Comparison of ENCODE assay signal across 9 cellular contexts in genomic region chr1:211738709-211739301, GRCh38.
DNase-seq lines count a peak whose midpoint lies in the region; ATAC-seq and TF ChIP-seq lines count a peak whose summit lies in the region.
"Had no signal": no experiment of that assay in that cellular context is flagged by ENCODE, and none has a peak within 500 bp of the region (broad histone marks: within the 10 kb centered on the region; RNA-seq: fewer than 3 reads in every experiment).

No MANE protein-coding gene starts in this region.

- H3K4me1 ChIP-seq in A673 (ENCODE audit: insufficient read depth, low read length, poor library complexity, severe bottlenecking), result peaks cover 23% of the 10 kb centered on the region

- intact Hi-C loops in A673 (cut with micrococcal nuclease; ENCODE audit: unreplicated experiment), result no loop called here
- intact Hi-C loops in Calu3 (cut with micrococcal nuclease; ENCODE audit: unreplicated experiment), result no loop called here

- no peak for TF ChIP-seq CTCF in GM10248 (IDR thresholded peaks at IDR 0.05; ENCODE audit: control extremely low read depth, extremely low read depth, low read depth, missing control alignments)
- no peak for TF ChIP-seq CTCF in HL-60 (IDR thresholded peaks at IDR 0.05; ENCODE audit: insufficient read depth, low read length)
- no peak for TF ChIP-seq CTCF in nephron progenitor cell (IDR thresholded peaks at IDR 0.05)
- TF ChIP-seq CTCF in A673 (conservative IDR thresholded peaks at IDR 0.05; ENCODE audit: low read depth, low read length), result no peak
- TF ChIP-seq CTCF in Calu3 (IDR thresholded peaks at IDR 0.05; ENCODE audit: unreplicated experiment), result no peak

- H3K36me3 Mint-ChIP-seq in activated T-cell treated with anti-CD3 and anti-CD28 coated beads, Interleukin-2, amount 50 U/mL, for 72 hours (ENCODE audit: insufficient read depth in 2 of 2), result no peaks in the 10 kb centered on the region
- H3K36me3 Mint-ChIP-seq in nephron progenitor cell (ENCODE audit: low read depth) (no peaks in the 10 kb centered on the region), Calu3 (ENCODE audit: insufficient read depth, unreplicated experiment) (peaks cover 11% of the 10 kb centered on the region)

- CTCF ChIA-PET in GM10248 (lab: Yijun Ruan, JAX), result interaction anchor here (0.8 to 2.9 kb wide), 6 partner anchors 9 to 296 kb away, joined by 3 to 15 read pairs (median 4); partner anchors contain the start of genes DTL and INTS7
- CTCF ChIA-PET in A673 (lab: Charles Lee), result no interaction called here
- CTCF ChIA-PET in Calu3 (lab: Charles Lee), result interaction anchor here (0.5 kb wide), 1 partner anchor 943 kb away, joined by 4 read pairs; no protein-coding TSS in a partner anchor

- H3K27ac ChIP-seq in HL-60 (replicated peaks), result peak overlapping the region; percentile 30; the same call in 1 of the 2 replicates
- no peak overlapping the region for H3K27ac ChIP-seq in A673 (ENCODE audit: low read depth, low read length, poor library complexity, severe bottlenecking)

- DNase-seq in GM10248 (ENCODE audit: extremely low spot score), result peak; percentile 51
- peak; percentile 7 to 68 for DNase-seq in HL-60 (ENCODE audit: low read depth in 1 of 2, low spot score in 1 of 2)
- peak; percentile 8 to 10 for DNase-seq in activated T-cell treated with anti-CD3 and anti-CD28 coated beads, Interleukin-2, amount 50 U/mL, for 72 hours
- no peak for DNase-seq in nephron progenitor cell
- DNase-seq in A673 (ENCODE audit: low spot score), result no peak
- no peak for DNase-seq in Calu3
- DNase-seq in ecto neural progenitor cell (ENCODE audit: low spot score), result no peak

- POLR2A ChIA-PET in GM10248 (lab: Yijun Ruan, JAX) (no interaction called here), A673 (lab: Charles Lee; ENCODE audit: low non-redundant PET) (no interaction called here)

- H3K27me3 ChIP-seq in HL-60 (ENCODE audit: insufficient read depth, poor library complexity, severe bottlenecking) (no peaks in the 10 kb centered on the region), A673 (replicated peaks; ENCODE audit: insufficient read depth, low read depth, low read length, poor library complexity) (no peaks in the 10 kb centered on the region)

- BruUV-seq in A673 (replicated peaks; lab: Mats Ljungman, UMichigan) (no TSS peak), Calu3 (replicated peaks; lab: Mats Ljungman, UMichigan) (no TSS peak)

- H3K27me3 Mint-ChIP-seq in activated T-cell treated with anti-CD3 and anti-CD28 coated beads, Interleukin-2, amount 50 U/mL, for 72 hours (ENCODE audit: low read depth), result no peaks in the 10 kb centered on the region
- H3K27me3 Mint-ChIP-seq in nephron progenitor cell (ENCODE audit: low read depth, poor library complexity), result peaks cover 2% of the 10 kb centered on the region
- no peaks in the 10 kb centered on the region for H3K27me3 Mint-ChIP-seq in Calu3 (ENCODE audit: unreplicated experiment)

- peak; percentile 66 to 75 for ATAC-seq in activated T-cell treated with anti-CD3 and anti-CD28 coated beads, Interleukin-2, amount 50 U/mL, for 72 hours (replicated peaks in 1 of 2)
- ATAC-seq in GM18861 (IDR thresholded peaks at IDR 0.05; ENCODE audit: unreplicated experiment), result no peak

- H3K4me3 ChIP-seq in HL-60 (replicated peaks; ENCODE audit: insufficient read depth, low read length) (no peak overlapping the region), A673 (ENCODE audit: low read depth, low read length, poor library complexity, severe bottlenecking) (no peak overlapping the region)

- H3K36me3 ChIP-seq in A673 (ENCODE audit: insufficient read depth, low read length, poor library complexity, severe bottlenecking), result no peaks in the 10 kb centered on the region

- H3K4me1 Mint-ChIP-seq in activated T-cell treated with anti-CD3 and anti-CD28 coated beads, Interleukin-2, amount 50 U/mL, for 72 hours (ENCODE audit: low read depth), result peaks cover 31% of the 10 kb centered on the region
- H3K4me1 Mint-ChIP-seq in nephron progenitor cell (peaks cover 55% of the 10 kb centered on the region), Calu3 (ENCODE audit: low read depth, unreplicated experiment) (peaks cover 57% of the 10 kb centered on the region)

- no peaks in the 10 kb centered on the region for H3K9me3 Mint-ChIP-seq in activated T-cell treated with anti-CD3 and anti-CD28 coated beads, Interleukin-2, amount 50 U/mL, for 72 hours
- no peaks in the 10 kb centered on the region for H3K9me3 Mint-ChIP-seq in nephron progenitor cell
- no peaks in the 10 kb centered on the region for H3K9me3 Mint-ChIP-seq in Calu3 (ENCODE audit: low read depth, unreplicated experiment)
- H3K9me3 Mint-ChIP-seq: T-helper 1 cell treated with Interleukin-12 subunit alpha and Interleukin-12 subunit beta and Interleukin-4 antibody, amounts not matched to agents 30 μg/mL and 1 μg/mL, for 36 hours had no signal

- no peak overlapping the region for H3K27ac Mint-ChIP-seq in activated T-cell treated with anti-CD3 and anti-CD28 coated beads, Interleukin-2, amount 50 U/mL, for 72 hours
- H3K27ac Mint-ChIP-seq in nephron progenitor cell (peak overlapping the region; percentile 10), Calu3 (ENCODE audit: unreplicated experiment) (no peak overlapping the region)

- peak overlapping the region; percentile 41 to 54 for H3K4me3 Mint-ChIP-seq in activated T-cell treated with anti-CD3 and anti-CD28 coated beads, Interleukin-2, amount 50 U/mL, for 72 hours
- H3K4me3 Mint-ChIP-seq in nephron progenitor cell (no peak overlapping the region), Calu3 (ENCODE audit: low read depth, unreplicated experiment) (no peak overlapping the region)
- H3K4me3 Mint-ChIP-seq: T-helper 1 cell treated with Interleukin-12 subunit alpha and Interleukin-12 subunit beta and Interleukin-4 antibody, amounts not matched to agents 30 μg/mL and 1 μg/mL, for 36 hours had no signal

- no peaks in the 10 kb centered on the region for H3K9me3 ChIP-seq in A673 (ENCODE audit: low read depth, low read length, poor library complexity, severe bottlenecking)

Comparison
In these comparisons a context has a peak if more than half of its experiments do, and no peak if none do; other contexts are left out.
1. DNase-seq: peak in GM10248 (single experiment), HL-60 (2 of 2) and activated T-cell treated with anti-CD3 and anti-CD28 coated beads, Interleukin-2, amount 50 U/mL, for 72 hours (2 of 2); none in nephron progenitor cell (single experiment), A673 (single experiment), Calu3 (single experiment) and ecto neural progenitor cell (single experiment).
2. H3K4me3 Mint-ChIP-seq: peak in activated T-cell treated with anti-CD3 and anti-CD28 coated beads, Interleukin-2, amount 50 U/mL, for 72 hours (2 of 2); none in nephron progenitor cell (single experiment) and Calu3 (single experiment).